Comparison of ENCODE assay signal across 2 cellular contexts in genomic region chr4:80210549-80210948, GRCh38.
A peak's percentile ranks its signal among the peaks of the same experiment; 100 is the strongest.
TF ChIP-seq lines count a peak whose summit lies in the region.

No MANE protein-coding gene starts in this region.

TF ChIP-seq in IMR-90, 13 proteins besides CTCF, POLR2A, EP300 and RAD21:
- TF ChIP-seq RCOR1 (IDR thresholded peaks at IDR 0.05; ENCODE audit: insufficient replicate concordance, low read length) (no peak), MAZ (IDR thresholded peaks at IDR 0.05; ENCODE audit: borderline replicate concordance, low read depth, low read length) (no peak), CEBPB (IDR thresholded peaks at IDR 0.05; ENCODE audit: low read depth, low read length) (no peak)

TF ChIP-seq in K562, 482 proteins besides CTCF, POLR2A, EP300 and RAD21 (continues in another document):
- TF ChIP-seq TEAD4 (IDR thresholded peaks at IDR 0.05; ENCODE audit: low read length) = peak; percentile 36; the same call in 1 of the 2 replicates
- no peak for TF ChIP-seq TEAD4 (CRISPR knock-in tag; IDR thresholded peaks at IDR 0.05; ENCODE audit: borderline replicate concordance)
- no peak for TF ChIP-seq ZNF280B (CRISPR knock-in tag; IDR thresholded peaks at IDR 0.05)
- no peak for TF ChIP-seq HSF4 (CRISPR knock-in tag; IDR thresholded peaks at IDR 0.05; ENCODE audit: borderline replicate concordance)
- TF ChIP-seq RREB1 (CRISPR knock-in tag; IDR thresholded peaks at IDR 0.05) = no peak
- TF ChIP-seq TRIM25 (IDR thresholded peaks at IDR 0.05; ENCODE audit: borderline replicate concordance) = no peak
- TF ChIP-seq ARID1B (IDR thresholded peaks at IDR 0.05) = peak; percentile 15; the same call in 1 of the 2 replicates
- peak; percentile 40 for TF ChIP-seq PKNOX1 (IDR thresholded peaks at IDR 0.05)
- peak in 1 of 2 experiments; percentile 38; a peak in 1 of 4 replicates for TF ChIP-seq HDAC1 (IDR thresholded peaks at IDR 0.05)
- TF ChIP-seq AFF1 (IDR thresholded peaks at IDR 0.05; ENCODE audit: low read depth in 1 of 2, partially characterized antibody in 2 of 2) = no peak
- 0 out of 2 replicates have a peak, but pooled peaks have one; percentile 36 for TF ChIP-seq CBFA2T3 (IDR thresholded peaks at IDR 0.05)
- TF ChIP-seq ZBTB12 (CRISPR knock-in tag; IDR thresholded peaks at IDR 0.05) = no peak
- TF ChIP-seq SMAD2 (IDR thresholded peaks at IDR 0.05; ENCODE audit: low read depth, low read length) = no peak
- 0 out of 2 replicates have a peak, but pooled peaks have one; percentile 15 for TF ChIP-seq DPF2 (IDR thresholded peaks at IDR 0.05)
- no peak for TF ChIP-seq NCOA4 (IDR thresholded peaks at IDR 0.05; ENCODE audit: partially characterized antibody)
- no peak for TF ChIP-seq E2F8 (IDR thresholded peaks at IDR 0.05; ENCODE audit: low read depth, partially characterized antibody)
- TF ChIP-seq CREB1 (IDR thresholded peaks at IDR 0.05) = no peak
- TF ChIP-seq CREB1 (CRISPR knock-in tag; IDR thresholded peaks at IDR 0.05) = no peak
- 0 out of 4 replicates have a peak, but pooled peaks of 1 of the 2 experiments have one; percentile 14 for TF ChIP-seq RCOR1 (IDR thresholded peaks at IDR 0.05; ENCODE audit: borderline replicate concordance in 1 of 2, low read depth in 2 of 2, low read length in 2 of 2)
- TF ChIP-seq NFYB (IDR thresholded peaks at IDR 0.05; ENCODE audit: extremely low read depth, insufficient read length) = no peak
- no peak for TF ChIP-seq POLR2G (IDR thresholded peaks at IDR 0.05; ENCODE audit: low read depth, low read length)
- TF ChIP-seq FOXP4 (CRISPR knock-in tag; IDR thresholded peaks at IDR 0.05; ENCODE audit: borderline replicate concordance) = no peak
- no peak for TF ChIP-seq CLOCK (CRISPR knock-in tag; IDR thresholded peaks at IDR 0.05; ENCODE audit: borderline replicate concordance)
- no peak for TF ChIP-seq TFAM (CRISPR knock-in tag; conservative IDR thresholded peaks at IDR 0.05)
- no peak for TF ChIP-seq NFE2L1 (tag; IDR thresholded peaks at IDR 0.05; ENCODE audit: borderline replicate concordance, low read depth)
